Comparison of ENCODE assay signal across 11 cellular contexts in genomic region chr15:38670142-38671002, GRCh38.
A peak's percentile ranks its signal among the peaks of the same experiment; 100 is the strongest.
DNase-seq lines count a peak whose midpoint lies in the region; ATAC-seq and TF ChIP-seq lines count a peak whose summit lies in the region.
"Had no signal": no experiment of that assay in that cellular context is flagged by ENCODE, and none has a peak within 500 bp of the region (broad histone marks: within the 10 kb centered on the region; RNA-seq: fewer than 3 reads in every experiment).

No MANE protein-coding gene starts in this region.

- no peaks in the 10 kb centered on the region for H3K36me3 ChIP-seq in mucosa of descending colon (ENCODE audit: low read depth)
- H3K36me3 ChIP-seq: brain microvascular endothelial cell had no signal

- no peak overlapping the region for H3K27ac Mint-ChIP-seq in endothelial cell (ENCODE audit: unreplicated experiment)

- H3K4me3 Mint-ChIP-seq in endothelial cell (ENCODE audit: unreplicated experiment): no peak overlapping the region

- no peak overlapping the region for H3K4me3 ChIP-seq in mucosa of descending colon
- H3K4me3 ChIP-seq: lung had no signal

- ATAC-seq in GM18867 (IDR thresholded peaks at IDR 0.05; ENCODE audit: unreplicated experiment): peak; percentile 50
- peak; percentile 44 for ATAC-seq in HG02885 (IDR thresholded peaks at IDR 0.05; ENCODE audit: poor library complexity, unreplicated experiment)
- ATAC-seq in mucosa of descending colon: peak; percentile 76
- no peak for ATAC-seq in GM19467 (IDR thresholded peaks at IDR 0.05; ENCODE audit: unreplicated experiment)
- no peak for ATAC-seq in Right ventricle myocardium superior (ENCODE audit: poor library complexity)

- no peak for TF ChIP-seq CTCF in mucosa of descending colon (IDR thresholded peaks at IDR 0.05)
- TF ChIP-seq CTCF in endothelial cell (IDR thresholded peaks at IDR 0.05; ENCODE audit: unreplicated experiment): no peak

- H3K4me1 Mint-ChIP-seq in endothelial cell (ENCODE audit: unreplicated experiment): peaks cover 11% of the 10 kb centered on the region

- no peaks in the 10 kb centered on the region for H3K27me3 Mint-ChIP-seq in endothelial cell (ENCODE audit: unreplicated experiment)

- no peaks in the 10 kb centered on the region for H3K9me3 Mint-ChIP-seq in endothelial cell (ENCODE audit: unreplicated experiment)

- H3K4me1 ChIP-seq in mucosa of descending colon (ENCODE audit: low read depth): no peaks in the 10 kb centered on the region

- peak; percentile 71 for DNase-seq in activated CD4-positive, alpha-beta T cell treated with anti-CD3 and anti-CD28 coated beads for 48 hours
- DNase-seq in mucosa of descending colon (peak in 1 of 3 donors; percentile 33), endothelial cell (ENCODE audit: low spot score) (no peak), Right ventricle myocardium superior (no peak), middle frontal gyrus (ENCODE audit: extremely low spot score, low spot score) (no peak)
- DNase-seq: brain microvascular endothelial cell, NCI-H524 treated with DMSO at 0.1 percent for 48 hours had no signal

- intact Hi-C loops in mucosa of descending colon (cut with DNase I, micrococcal nuclease) (no loop called here), Right ventricle myocardium superior (cut with DNase I) (no loop called here)

- no peaks in the 10 kb centered on the region for H3K36me3 Mint-ChIP-seq in endothelial cell (ENCODE audit: low read depth, unreplicated experiment)

- H3K9me3 ChIP-seq in mucosa of descending colon: no peaks in the 10 kb centered on the region

Comparison
In these comparisons a context has a peak if more than half of its experiments do, and no peak if none do; other contexts are left out.
1. ATAC-seq: peak in GM18867 (single experiment), HG02885 (single experiment) and mucosa of descending colon (single experiment); none in GM19467 (single experiment) and Right ventricle myocardium superior (single experiment).